ENCODE assay signal across 17 cellular contexts in the genomic region with DNA sequence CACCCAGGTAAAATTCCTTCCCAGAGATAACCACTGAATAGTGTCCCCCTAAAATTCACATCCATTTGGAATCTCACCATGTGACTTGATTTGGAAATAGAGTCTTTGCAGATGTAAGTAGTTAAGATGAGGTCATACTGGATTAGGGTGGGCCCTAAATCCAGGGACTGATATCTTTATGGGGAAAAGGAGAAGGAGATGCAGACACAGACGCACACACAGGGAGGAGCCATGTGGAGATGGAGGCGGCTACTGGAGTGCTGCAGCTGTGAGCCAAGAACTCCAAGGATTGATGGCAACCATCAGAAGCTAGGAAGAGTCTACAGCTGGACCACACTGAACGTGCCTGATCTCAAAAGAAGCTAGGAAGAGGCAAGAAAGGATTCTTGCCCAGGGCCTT.
DNase-seq lines count a peak whose midpoint lies in the region; ATAC-seq and TF ChIP-seq lines count a peak whose summit lies in the region.
"Had no signal": no experiment of that assay in that cellular context is flagged by ENCODE, and none has a peak within 500 bp of the region (broad histone marks: within the 10 kb centered on the region; RNA-seq: fewer than 3 reads in every experiment).

No MANE protein-coding gene starts in this region.

- H3K4me1 Mint-ChIP-seq in GM23338, result peaks cover 19% of the 10 kb centered on the region
- peaks cover 50% of the 10 kb centered on the region for H3K4me1 Mint-ChIP-seq in endothelial cell (ENCODE audit: unreplicated experiment)
- H3K4me1 Mint-ChIP-seq in nephron progenitor cell, result peaks cover 36% of the 10 kb centered on the region
- H3K4me1 Mint-ChIP-seq in naive thymus-derived CD8-positive, alpha-beta T cell, result no peaks in the 10 kb centered on the region
- H3K4me1 Mint-ChIP-seq: CD4-positive, CD25-positive, alpha-beta regulatory T cell; IgD-negative memory B cell had no signal

- no peak overlapping the region for H3K9ac ChIP-seq in mesendoderm (ENCODE audit: low read length)

- H3K4me1 ChIP-seq in GM23338 (ENCODE audit: insufficient read depth) (peaks cover 18% of the 10 kb centered on the region), mesendoderm (ENCODE audit: control insufficient read depth, low read depth, low read length) (peaks cover 4% of the 10 kb centered on the region), stomach (no peaks in the 10 kb centered on the region)
- H3K4me1 ChIP-seq: BE2C had no signal

- no CpG with 5 or more reads among the region's 3 CpGs for WGBS in mesendoderm (ENCODE audit: extremely low coverage, insufficient coverage, low lambda C conversion rate)
- WGBS in stomach, 5 donors, result 59 to 82% (median 79%) methylated on average over 3 of the region's 3 CpGs

- no peak overlapping the region for H2BK120ac ChIP-seq in mesendoderm (ENCODE audit: low read depth, low read length)

- DNase-seq in GM23338 (ENCODE audit: low spot score) (no peak), endothelial cell (ENCODE audit: low spot score) (no peak), mesendoderm (no peak), nephron progenitor cell (no peak), stomach (no peak), SK-N-DZ (ENCODE audit: low spot score) (no peak), NCI-H526 treated with DMSO at 0.1 percent for 48 hours (lab: John Stamatoyannopoulos, UW) (no peak)
- DNase-seq in naive thymus-derived CD8-positive, alpha-beta T cell, result no peak
- DNase-seq: BE2C; C1 segment of cervical spinal cord; CD4-positive, CD25-positive, alpha-beta regulatory T cell; DMS153; DMS79; GDM1; H9 had no signal

- TF ChIP-seq CTCF in GM23338 (conservative IDR thresholded peaks at IDR 0.05; ENCODE audit: low read depth in 2 of 2) (no peak), endothelial cell (IDR thresholded peaks at IDR 0.05; ENCODE audit: unreplicated experiment) (no peak), nephron progenitor cell (IDR thresholded peaks at IDR 0.05) (no peak), stomach (IDR thresholded peaks at IDR 0.05) (no peak)

- TF ChIP-seq EP300 in stomach (IDR thresholded peaks at IDR 0.05), result no peak

- H3K4me2 ChIP-seq in GM23338 (no peak overlapping the region), mesendoderm (ENCODE audit: low read length) (no peak overlapping the region)

- H3K27ac Mint-ChIP-seq in GM23338 (no peak overlapping the region), endothelial cell (ENCODE audit: unreplicated experiment) (peak overlapping the region; percentile 4), nephron progenitor cell (peak overlapping the region; percentile 92)
- no peak overlapping the region for H3K27ac Mint-ChIP-seq in naive thymus-derived CD8-positive, alpha-beta T cell
- H3K27ac Mint-ChIP-seq: CD4-positive, CD25-positive, alpha-beta regulatory T cell; IgD-negative memory B cell had no signal

- H3K4me3 Mint-ChIP-seq in GM23338 (no peak overlapping the region), endothelial cell (ENCODE audit: unreplicated experiment) (no peak overlapping the region), nephron progenitor cell (no peak overlapping the region)
- no peak overlapping the region for H3K4me3 Mint-ChIP-seq in naive thymus-derived CD8-positive, alpha-beta T cell
- H3K4me3 Mint-ChIP-seq: CD4-positive, CD25-positive, alpha-beta regulatory T cell; H9; IgD-negative memory B cell had no signal

- no peak for ATAC-seq in GM23338
- ATAC-seq in naive thymus-derived CD8-positive, alpha-beta T cell, result no peak
- ATAC-seq: HepG2 had no signal

- H3K9me2 ChIP-seq in GM23338 (ENCODE audit: insufficient read depth), result peaks cover 9% of the 10 kb centered on the region

- no peaks in the 10 kb centered on the region for H3K9me3 Mint-ChIP-seq in GM23338
- no peaks in the 10 kb centered on the region for H3K9me3 Mint-ChIP-seq in endothelial cell (ENCODE audit: unreplicated experiment)
- H3K9me3 Mint-ChIP-seq in nephron progenitor cell, result no peaks in the 10 kb centered on the region
- H3K9me3 Mint-ChIP-seq in naive thymus-derived CD8-positive, alpha-beta T cell, result no peaks in the 10 kb centered on the region
- H3K9me3 Mint-ChIP-seq: H9 had no signal

- no peaks in the 10 kb centered on the region for H3K36me3 ChIP-seq in GM23338 (ENCODE audit: insufficient read depth)
- no peaks in the 10 kb centered on the region for H3K36me3 ChIP-seq in mesendoderm (ENCODE audit: control insufficient read depth, insufficient read depth, low read length)
- H3K36me3 ChIP-seq in stomach, result no peaks in the 10 kb centered on the region
- H3K36me3 ChIP-seq: BE2C had no signal

- no peak overlapping the region for H4K8ac ChIP-seq in mesendoderm (ENCODE audit: low read depth, low read length)

- no peaks in the 10 kb centered on the region for H3K9me3 ChIP-seq in stomach
- H3K9me3 ChIP-seq: BE2C had no signal

- H4K20me1 ChIP-seq in GM23338 (replicated peaks; ENCODE audit: insufficient read depth), result no peaks in the 10 kb centered on the region

- no peak overlapping the region for H3K4me3 ChIP-seq in GM23338
- H3K4me3 ChIP-seq in mesendoderm (ENCODE audit: low read length), result no peak overlapping the region
- H3K4me3 ChIP-seq in stomach, result no peak overlapping the region

- TF ChIP-seq POLR2A in stomach (IDR thresholded peaks at IDR 0.05), result no peak

- no peak overlapping the region for H3K27ac ChIP-seq in GM23338 (ENCODE audit: low read depth)
- no peak overlapping the region for H3K27ac ChIP-seq in mesendoderm (ENCODE audit: low read depth, low read length)
- H3K27ac ChIP-seq in stomach, result no peak overlapping the region

- POLR2A ChIA-PET in naive thymus-derived CD8-positive, alpha-beta T cell (lab: Charles Lee), result no interaction called here

- H3K4ac ChIP-seq in mesendoderm (ENCODE audit: low read depth, low read length), result no peak overlapping the region

- H3K56ac ChIP-seq in mesendoderm (ENCODE audit: low read length), result no peak overlapping the region

- peak overlapping the region; percentile 26 for H4K5ac ChIP-seq in mesendoderm (ENCODE audit: low read length)

- no peak overlapping the region for H3K23ac ChIP-seq in mesendoderm (ENCODE audit: low read length)

- no peak overlapping the region for H2AK5ac ChIP-seq in mesendoderm (ENCODE audit: low read length)

- H3F3A ChIP-seq in GM23338 (replicated peaks; ENCODE audit: low read depth), result no peaks in the 10 kb centered on the region

- no peaks in the 10 kb centered on the region for H3K27me3 ChIP-seq in GM23338 (ENCODE audit: insufficient read depth)
- no peaks in the 10 kb centered on the region for H3K27me3 ChIP-seq in mesendoderm (ENCODE audit: insufficient read depth, low read length, poor library complexity)
- no peaks in the 10 kb centered on the region for H3K27me3 ChIP-seq in stomach
- H3K27me3 ChIP-seq: BE2C had no signal

- H3K27me3 Mint-ChIP-seq in GM23338 (ENCODE audit: insufficient read depth, low read depth, poor library complexity) (peaks cover 2% of the 10 kb centered on the region), endothelial cell (ENCODE audit: unreplicated experiment) (no peaks in the 10 kb centered on the region), nephron progenitor cell (ENCODE audit: low read depth, poor library complexity) (no peaks in the 10 kb centered on the region)
- peaks cover 0 to 13% (median 8%) of the 10 kb centered on the region in 5 donors for H3K27me3 Mint-ChIP-seq in naive thymus-derived CD8-positive, alpha-beta T cell
- H3K27me3 Mint-ChIP-seq: IgD-negative memory B cell had no signal

- no peaks in the 10 kb centered on the region for H3K36me3 Mint-ChIP-seq in GM23338 (ENCODE audit: low read depth)
- H3K36me3 Mint-ChIP-seq in endothelial cell (ENCODE audit: low read depth, unreplicated experiment), result no peaks in the 10 kb centered on the region
- no peaks in the 10 kb centered on the region for H3K36me3 Mint-ChIP-seq in nephron progenitor cell (ENCODE audit: low read depth)
- H3K36me3 Mint-ChIP-seq in naive thymus-derived CD8-positive, alpha-beta T cell, result no peaks in the 10 kb centered on the region
- H3K36me3 Mint-ChIP-seq: CD4-positive, CD25-positive, alpha-beta regulatory T cell; IgD-negative memory B cell had no signal

- H3K79me2 ChIP-seq in GM23338 (replicated peaks; ENCODE audit: insufficient read depth) (no peaks in the 10 kb centered on the region), mesendoderm (ENCODE audit: control insufficient read depth, insufficient read depth, low read length) (no peaks in the 10 kb centered on the region)

- H3K18ac ChIP-seq in mesendoderm (ENCODE audit: low read length), result no peak overlapping the region

- H2BK5ac ChIP-seq in mesendoderm (ENCODE audit: low read length), result peak overlapping the region; percentile 48

- H3K79me1 ChIP-seq in mesendoderm (ENCODE audit: low read length), result no peaks in the 10 kb centered on the region

- intact Hi-C loops in stomach (cut with DNase I; ENCODE audit: low total_unique reads), result no loop called here

- no peak overlapping the region for H2BK15ac ChIP-seq in mesendoderm (replicated peaks; ENCODE audit: low read depth)

- H2AFZ ChIP-seq in GM23338, result peak overlapping the region; percentile 70; the same call in 1 of the 2 replicates

TF ChIP-seq in GM23338, 12 proteins besides CTCF, POLR2A, EP300 and RAD21 (continues in another document):
- TF ChIP-seq, protein P1, sequence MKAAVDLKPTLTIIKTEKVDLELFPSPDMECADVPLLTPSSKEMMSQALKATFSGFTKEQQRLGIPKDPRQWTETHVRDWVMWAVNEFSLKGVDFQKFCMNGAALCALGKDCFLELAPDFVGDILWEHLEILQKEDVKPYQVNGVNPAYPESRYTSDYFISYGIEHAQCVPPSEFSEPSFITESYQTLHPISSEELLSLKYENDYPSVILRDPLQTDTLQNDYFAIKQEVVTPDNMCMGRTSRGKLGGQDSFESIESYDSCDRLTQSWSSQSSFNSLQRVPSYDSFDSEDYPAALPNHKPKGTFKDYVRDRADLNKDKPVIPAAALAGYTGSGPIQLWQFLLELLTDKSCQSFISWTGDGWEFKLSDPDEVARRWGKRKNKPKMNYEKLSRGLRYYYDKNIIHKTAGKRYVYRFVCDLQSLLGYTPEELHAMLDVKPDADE (IDR thresholded peaks at IDR 0.05), result no peak

Comparison
In these comparisons a context has a peak if more than half of its experiments do, and no peak if none do; other contexts are left out.
1. H3K27ac Mint-ChIP-seq: peak in endothelial cell (single experiment) and nephron progenitor cell (single experiment); none in GM23338 (single experiment) and naive thymus-derived CD8-positive, alpha-beta T cell (0 of 10).